In genomic region chrX:38285649-38286048, GRCh38 we compare ENCODE assay signal across 24 cellular contexts.
"Had no signal": no experiment of that assay in that cellular context is flagged by ENCODE, and none has a peak within 500 bp of the region (broad histone marks: within the 10 kb centered on the region; RNA-seq: fewer than 3 reads in every experiment).

No MANE protein-coding gene starts in this region.

- H3K4me1 ChIP-seq: colonic mucosa, esophagus squamous epithelium, gastrocnemius medialis, heart right ventricle, left lung, lower lobe of right lung had no signal

- H3K4me3 ChIP-seq: colonic mucosa, esophagus squamous epithelium, gastrocnemius medialis, heart right ventricle, left lung, lower lobe of right lung had no signal

- H3K9me3 ChIP-seq: colonic mucosa, esophagus squamous epithelium, gastrocnemius medialis, heart right ventricle, left lung, lower lobe of right lung had no signal

- H3K36me3 ChIP-seq: colonic mucosa, esophagus squamous epithelium, gastrocnemius medialis, left lung had no signal

- ATAC-seq: effector memory CD8-positive, alpha-beta T cell; esophagus mucosa; gastrocnemius medialis; heart right ventricle; left cardiac atrium; left lung; left ventricle myocardium superior; lower lobe of right lung; naive thymus-derived CD4-positive, alpha-beta T cell had no signal

- H3K27me3 Mint-ChIP-seq: dendritic cell treated with granulocyte-macrophage colony-stimulating factor and Interleukin-4, amounts not matched to agents 40 ng/mL and 50 ng/mL, for 4 days; effector memory CD8-positive, alpha-beta T cell; naive thymus-derived CD4-positive, alpha-beta T cell had no signal

- H3K9me3 Mint-ChIP-seq: effector memory CD8-positive, alpha-beta T cell had no signal

- H3K4me3 Mint-ChIP-seq: dendritic cell treated with granulocyte-macrophage colony-stimulating factor and Interleukin-4, amounts not matched to agents 40 ng/mL and 50 ng/mL, for 4 days; effector memory CD8-positive, alpha-beta T cell; endodermal cell; naive thymus-derived CD4-positive, alpha-beta T cell had no signal

- H3K27ac Mint-ChIP-seq: dendritic cell treated with granulocyte-macrophage colony-stimulating factor and Interleukin-4, amounts not matched to agents 40 ng/mL and 50 ng/mL, for 4 days; endodermal cell; naive thymus-derived CD4-positive, alpha-beta T cell had no signal

- H3K4me1 Mint-ChIP-seq: endodermal cell had no signal

- DNase-seq: colonic mucosa; cortex of kidney; effector CD8-positive, alpha-beta T cell; effector memory CD8-positive, alpha-beta T cell; endodermal cell; erythroblast; esophagus squamous epithelium; foreskin fibroblast; foreskin melanocyte; gastrocnemius medialis; glutamatergic neuron; head of caudate nucleus; heart right ventricle; hippocampal formation; left cardiac atrium; left lung; left ventricle myocardium superior; lower lobe of right lung; mesendoderm; midbrain; naive thymus-derived CD4-positive, alpha-beta T cell had no signal

- H3K27ac ChIP-seq: colonic mucosa, epithelial cell of prostate, esophagus squamous epithelium, gastrocnemius medialis, heart right ventricle, left lung, lower lobe of right lung had no signal
